In the genomic region with DNA sequence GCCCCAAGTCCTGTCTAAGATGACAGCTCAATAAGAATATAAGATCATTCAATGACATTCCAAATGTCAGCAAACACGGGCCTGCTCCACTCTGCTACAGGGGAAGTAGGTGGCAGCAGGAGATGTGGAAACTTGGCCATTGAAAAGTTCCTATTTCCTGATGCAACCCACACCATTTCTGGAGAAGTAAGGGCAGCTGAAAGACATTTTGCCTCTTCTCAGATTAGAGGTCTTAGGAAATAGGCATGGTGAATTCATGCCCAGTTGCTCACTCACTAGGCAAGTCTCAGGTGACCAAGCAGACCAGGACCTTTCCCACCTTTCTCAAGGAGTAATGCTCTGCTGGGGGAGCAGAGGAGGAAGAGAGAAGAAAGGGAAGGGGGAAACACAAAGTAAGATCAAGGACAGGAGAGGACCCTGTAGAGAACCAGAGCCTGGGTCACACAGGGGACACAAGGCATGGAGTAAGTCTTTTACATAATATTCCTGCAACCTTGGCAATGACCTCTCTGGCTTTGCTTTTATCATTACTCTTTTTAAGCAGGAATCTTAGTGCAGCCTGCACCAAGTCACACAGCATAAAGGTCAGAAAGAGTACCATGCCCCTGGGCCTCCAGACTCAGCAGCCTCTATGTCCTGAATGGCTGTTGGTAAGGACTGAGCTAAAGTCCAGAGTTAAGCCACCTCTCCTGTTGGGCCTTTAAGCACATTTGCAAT, we compare ENCODE assay signal across 17 cellular contexts.
"Had no signal": no experiment of that assay in that cellular context is flagged by ENCODE, and none has a peak within 500 bp of the region (broad histone marks: within the 10 kb centered on the region; RNA-seq: fewer than 3 reads in every experiment).

No MANE protein-coding gene starts in this region.

- H3K4me1 ChIP-seq: parathyroid adenoma had no signal

- H3K9me3 Mint-ChIP-seq: activated naive CD8-positive, alpha-beta T cell treated with anti-CD3 and anti-CD28 coated beads for 36 hours; immature natural killer cell; naive thymus-derived CD8-positive, alpha-beta T cell; stimulated activated memory B cell treated with anti-CD40 and anti-IgM and Interleukin-4, amounts not matched to agents 10 μg/mL and 1 μg/mL and 100 μg/mL, for 72 hours; type B pancreatic cell had no signal

- H3K27me3 Mint-ChIP-seq: activated naive CD8-positive, alpha-beta T cell treated with anti-CD3 and anti-CD28 coated beads for 36 hours; naive thymus-derived CD8-positive, alpha-beta T cell; stimulated activated memory B cell treated with anti-CD40 and anti-IgM and Interleukin-4, amounts not matched to agents 10 μg/mL and 1 μg/mL and 100 μg/mL, for 72 hours; type B pancreatic cell had no signal

- DNase-seq: activated CD4-positive, alpha-beta T cell treated with anti-CD3 and anti-CD28 coated beads, Interleukin-2, amount 50 U/mL, for 48 hours; activated naive CD8-positive, alpha-beta T cell treated with anti-CD3 and anti-CD28 coated beads for 36 hours; activated T-cell treated with anti-CD3 and anti-CD28 coated beads for 4 hours; amniotic stem cell; caudate nucleus; erythroblast; foreskin melanocyte; immature natural killer cell; kidney glomerular epithelial cell; naive thymus-derived CD8-positive, alpha-beta T cell; stimulated activated CD4-positive, alpha-beta T cell treated with anti-CD3 and anti-CD28 coated beads, Interleukin-4, amount 100 ng/mL, for 4 hours; testis had no signal

- H3K27me3 ChIP-seq: heart left ventricle, testis had no signal

- H3K9me3 ChIP-seq: heart left ventricle, testis had no signal

- H3K4me3 ChIP-seq: heart left ventricle, testis had no signal

- H3K27ac ChIP-seq: heart left ventricle, parathyroid adenoma, testis had no signal

- H3K4me1 Mint-ChIP-seq: activated naive CD8-positive, alpha-beta T cell treated with anti-CD3 and anti-CD28 coated beads for 36 hours; immature natural killer cell had no signal

- H3K27ac Mint-ChIP-seq: activated naive CD8-positive, alpha-beta T cell treated with anti-CD3 and anti-CD28 coated beads for 36 hours; immature natural killer cell; stimulated activated memory B cell treated with anti-CD40 and anti-IgM and Interleukin-4, amounts not matched to agents 10 μg/mL and 1 μg/mL and 100 μg/mL, for 72 hours; type B pancreatic cell had no signal

- ATAC-seq: naive thymus-derived CD8-positive, alpha-beta T cell; sciatic nerve; stimulated activated memory B cell treated with anti-CD40 and anti-IgM and Interleukin-4, amounts not matched to agents 10 μg/mL and 1 μg/mL and 100 μg/mL, for 72 hours had no signal

- H3K4me3 Mint-ChIP-seq: activated naive CD8-positive, alpha-beta T cell treated with anti-CD3 and anti-CD28 coated beads for 36 hours; immature natural killer cell; naive thymus-derived CD8-positive, alpha-beta T cell; stimulated activated memory B cell treated with anti-CD40 and anti-IgM and Interleukin-4, amounts not matched to agents 10 μg/mL and 1 μg/mL and 100 μg/mL, for 72 hours; type B pancreatic cell had no signal
